1 cellular context compared by ENCODE assay signal in genomic region chr5:111744455-111744854, GRCh38.
TF ChIP-seq lines count a peak whose summit lies in the region.

No MANE protein-coding gene starts in this region.

TF ChIP-seq in IMR-90, 13 proteins besides CTCF, POLR2A, EP300 and RAD21:
- no peak for TF ChIP-seq ELK1 (IDR thresholded peaks at IDR 0.05; ENCODE audit: borderline replicate concordance, low read depth, low read length)
- no peak for TF ChIP-seq USF2 (IDR thresholded peaks at IDR 0.05; ENCODE audit: low read depth, low read length)
- no peak for TF ChIP-seq MAZ (IDR thresholded peaks at IDR 0.05; ENCODE audit: borderline replicate concordance, low read depth, low read length)
- TF ChIP-seq BHLHE40 (IDR thresholded peaks at IDR 0.05; ENCODE audit: low read depth, low read length) = no peak
- TF ChIP-seq CEBPB (IDR thresholded peaks at IDR 0.05; ENCODE audit: low read depth, low read length) = no peak
- no peak for TF ChIP-seq CHD1 (IDR thresholded peaks at IDR 0.05; ENCODE audit: low read depth, low read length)
- no peak for TF ChIP-seq MAFK (IDR thresholded peaks at IDR 0.05; ENCODE audit: low read depth, low read length)
- TF ChIP-seq RFX5 (IDR thresholded peaks at IDR 0.05; ENCODE audit: low read depth, low read length) = no peak
- no peak for TF ChIP-seq FOS (IDR thresholded peaks at IDR 0.05; ENCODE audit: low read depth, low read length)
- no peak for TF ChIP-seq MXI1 (IDR thresholded peaks at IDR 0.05; ENCODE audit: borderline replicate concordance, low read depth, low read length)
- no peak for TF ChIP-seq SMC3 (IDR thresholded peaks at IDR 0.05; ENCODE audit: low read depth, low read length)
- TF ChIP-seq NFE2L2 (IDR thresholded peaks at IDR 0.05; ENCODE audit: low read depth, low read length) = no peak
